20 cellular contexts compared by ENCODE assay signal in genomic region chr13:105436946-105437345, GRCh38. TPM values are rescaled to one million over a fixed set of nuclear protein-coding genes. Genes with fewer than 3 reads are reported as not detected.
DNase-seq lines count a peak whose midpoint lies in the region; ATAC-seq, FAIRE-seq and TF ChIP-seq lines count a peak whose summit lies in the region.
"Had no signal": no experiment of that assay in that cellular context is flagged by ENCODE, and none has a peak within 500 bp of the region (broad histone marks: within the 10 kb centered on the region; RNA-seq: fewer than 3 reads in every experiment).

No MANE protein-coding gene starts in this region.

- TF ChIP-seq POLR2A in H54 (IDR thresholded peaks at IDR 0.05; ENCODE audit: low read depth, low read length) = no peak
- TF ChIP-seq POLR2A in H1 (IDR thresholded peaks at IDR 0.05; ENCODE audit: control extremely low read depth in 1 of 2, low read depth in 2 of 2, low read length in 2 of 2) = no peak
- TF ChIP-seq POLR2A in gastrocnemius medialis (IDR thresholded peaks at IDR 0.05) = no peak

- H3K79me2 ChIP-seq in H1 (ENCODE audit: control insufficient read depth in 1 of 2, insufficient read depth in 2 of 2, low read length in 2 of 2) (no peaks in the 10 kb centered on the region), mesendoderm (ENCODE audit: control insufficient read depth, insufficient read depth, low read length) (no peaks in the 10 kb centered on the region)

- no peaks in the 10 kb centered on the region for H3K27me3 ChIP-seq in H1 (replicated peaks in 1 of 4; ENCODE audit: control insufficient read depth in 3 of 4, extremely low read depth in 1 of 4, insufficient read depth in 3 of 4, low read length in 3 of 4)
- no peaks in the 10 kb centered on the region for H3K27me3 ChIP-seq in mesendoderm (ENCODE audit: insufficient read depth, low read length, poor library complexity)
- H3K27me3 ChIP-seq in gastrocnemius medialis = no peaks in the 10 kb centered on the region
- no peaks in the 10 kb centered on the region for H3K27me3 ChIP-seq in WERI-Rb-1 (ENCODE audit: insufficient read depth, low read depth, severe bottlenecking)

- no peak overlapping the region for H3K14ac ChIP-seq in H1 (ENCODE audit: insufficient read length)

- H3K79me1 ChIP-seq in H1 (ENCODE audit: low read depth, low read length) = no peaks in the 10 kb centered on the region
- no peaks in the 10 kb centered on the region for H3K79me1 ChIP-seq in mesendoderm (ENCODE audit: low read length)

- H3K4me2 ChIP-seq in H1 (ENCODE audit: insufficient read depth in 1 of 2, low read depth in 2 of 2, low read length in 2 of 2) (no peak overlapping the region), mesendoderm (ENCODE audit: low read length) (no peak overlapping the region)

- H3K9ac ChIP-seq in H1 (replicated peaks in 1 of 4; ENCODE audit: extremely low read depth in 1 of 4, low read depth in 3 of 4, low read length in 3 of 4) = no peak overlapping the region
- no peak overlapping the region for H3K9ac ChIP-seq in mesendoderm (ENCODE audit: low read length)

- no peak for TF ChIP-seq CTCF in H1 (IDR thresholded peaks at IDR 0.05; ENCODE audit: control extremely low read depth in 1 of 3, insufficient read depth in 1 of 3, low read depth in 1 of 3, low read length in 3 of 3)
- TF ChIP-seq CTCF in gastrocnemius medialis (IDR thresholded peaks at IDR 0.05 in 4 of 5, conservative IDR thresholded peaks at IDR 0.05 in 1 of 5) = no peak
- no peak for TF ChIP-seq CTCF in WERI-Rb-1 (IDR thresholded peaks at IDR 0.05; ENCODE audit: low read depth, low read length)

- POLR2A ChIA-PET in H1 (lab: Charles Lee; ENCODE audit: partially characterized antibody) = no interaction called here

- H2BK120ac ChIP-seq in H1 (replicated peaks; ENCODE audit: low read depth, low read length) = no peak overlapping the region
- no peak overlapping the region for H2BK120ac ChIP-seq in mesendoderm (ENCODE audit: low read depth, low read length)

- no peak overlapping the region for H3K4ac ChIP-seq in H1 (replicated peaks; ENCODE audit: insufficient read length, low read depth, low read length)
- H3K4ac ChIP-seq in mesendoderm (ENCODE audit: low read depth, low read length) = no peak overlapping the region

- no peaks in the 10 kb centered on the region for H3K4me1 ChIP-seq in H1 (replicated peaks in 1 of 4; ENCODE audit: control insufficient read depth in 3 of 4, insufficient read depth in 4 of 4, low read length in 3 of 4)
- no peaks in the 10 kb centered on the region for H3K4me1 ChIP-seq in mesendoderm (ENCODE audit: control insufficient read depth, low read depth, low read length)
- no peaks in the 10 kb centered on the region for H3K4me1 ChIP-seq in gastrocnemius medialis

- in situ Hi-C loops in gastrocnemius medialis (cut with MboI; ENCODE audit: low sequenced_read_pairs in 4 of 4) = no loop called here

- no peak overlapping the region for H3K4me3 ChIP-seq in H1 (ENCODE audit: extremely low read depth in 1 of 4, insufficient read depth in 2 of 4, low read depth in 3 of 4, low read length in 4 of 4)
- no peak overlapping the region for H3K4me3 ChIP-seq in mesendoderm (ENCODE audit: low read length)
- H3K4me3 ChIP-seq in gastrocnemius medialis = no peak overlapping the region
- H3K4me3 ChIP-seq in WERI-Rb-1 (ENCODE audit: low read depth, low read length) = no peak overlapping the region

- ATAC-seq in gastrocnemius medialis = no peak

- no peak overlapping the region for H2BK20ac ChIP-seq in H1 (ENCODE audit: low read length)

- H4K5ac ChIP-seq in H1 (ENCODE audit: insufficient read length, low read depth, low read length) (no peak overlapping the region), mesendoderm (ENCODE audit: low read length) (no peak overlapping the region)

- CTCF ChIA-PET in H1 (lab: Charles Lee; ENCODE audit: partially characterized antibody) = interaction anchor here (0.7 to 1.5 kb wide), 2 partner anchors 8 to 26 kb away, joined by 3 read pairs; no protein-coding TSS in a partner anchor

- H3K27ac ChIP-seq in H1 (ENCODE audit: low read depth, low read length) (no peak overlapping the region), mesendoderm (ENCODE audit: low read depth, low read length) (no peak overlapping the region), gastrocnemius medialis (no peak overlapping the region), WERI-Rb-1 (no peak overlapping the region)
- H3K27ac ChIP-seq: C4-2B had no signal

- H2BK12ac ChIP-seq in H1 (ENCODE audit: low read depth, low read length) = no peak overlapping the region

- H3K36me3 ChIP-seq in H1 (ENCODE audit: control insufficient read depth in 2 of 4, insufficient read depth in 4 of 4, low read length in 3 of 4) = no peaks in the 10 kb centered on the region
- H3K36me3 ChIP-seq in mesendoderm (ENCODE audit: control insufficient read depth, insufficient read depth, low read length) = no peaks in the 10 kb centered on the region
- no peaks in the 10 kb centered on the region for H3K36me3 ChIP-seq in gastrocnemius medialis
- H3K36me3 ChIP-seq in WERI-Rb-1 = no peaks in the 10 kb centered on the region

- intact Hi-C loops in gastrocnemius medialis (cut with DNase I; ENCODE audit: low total_unique reads) = no loop called here

- FAIRE-seq in H54 (lab: Jason Lieb, UNC) = peak; percentile 71
- FAIRE-seq in H1 (lab: Jason Lieb, UNC) = no peak

- no peak overlapping the region for H3K56ac ChIP-seq in H1 (replicated peaks; ENCODE audit: insufficient read length, low read depth, low read length)
- no peak overlapping the region for H3K56ac ChIP-seq in mesendoderm (ENCODE audit: low read length)

- H3K23ac ChIP-seq in H1 (ENCODE audit: insufficient read length) (no peak overlapping the region), mesendoderm (ENCODE audit: low read length) (no peak overlapping the region)

- no peaks in the 10 kb centered on the region for H3K23me2 ChIP-seq in H1 (ENCODE audit: low read depth, low read length)

- no peaks in the 10 kb centered on the region for H4K20me1 ChIP-seq in H1 (replicated peaks in 1 of 2; ENCODE audit: control insufficient read depth in 1 of 2, insufficient read depth in 2 of 2, low read length in 2 of 2)

- DNase-seq in H54 (ENCODE audit: insufficient read length, low spot score) (no peak), OCI-M1 (lab: John Stamatoyannopoulos, UW) (peak; percentile 91), H1 (ENCODE audit: low read depth in 1 of 2, low spot score in 2 of 2) (no peak), mesendoderm (peak; percentile 87), gastrocnemius medialis (no peak), midbrain (lab: John Stamatoyannopoulos, UW) (no peak), GDM1 (lab: John Stamatoyannopoulos, UW) (no peak), WERI-Rb-1 (no peak)
- DNase-seq: DMS153; EL; H9; Karpas-422; MM.1S; NCI-H1092 treated with DMSO at 0.1 percent for 48 hours; NCI-H2081 treated with DMSO at 0.1 percent for 48 hours; NCI-H446; NK-92 treated with Interleukin-12 subunit alpha and Interleukin-12 subunit beta, amount 100 ng/mL, for 24 hours; RPMI8226 had no signal

- TF ChIP-seq RAD21 in H1 (IDR thresholded peaks at IDR 0.05 in 1 of 2, conservative IDR thresholded peaks at IDR 0.05 in 1 of 2; ENCODE audit: low read depth in 2 of 2, low read length in 2 of 2) = no peak

- H4K91ac ChIP-seq in H1 (replicated peaks; ENCODE audit: insufficient read length, low read length) = no peak overlapping the region

- 0 out of 2 replicates have a peak overlapping the region, but pooled peaks have one; percentile 45 for H2AFZ ChIP-seq in H1 (ENCODE audit: low read length)

- no peak for TF ChIP-seq EP300 in H1 (IDR thresholded peaks at IDR 0.05; ENCODE audit: borderline replicate concordance in 1 of 2, low read depth in 2 of 2, low read length in 2 of 2)

- H2BK5ac ChIP-seq in H1 (ENCODE audit: low read depth, low read length) (no peak overlapping the region), mesendoderm (ENCODE audit: low read length) (no peak overlapping the region)

- no peak overlapping the region for H2AK5ac ChIP-seq in H1 (ENCODE audit: low read depth, low read length)
- H2AK5ac ChIP-seq in mesendoderm (ENCODE audit: low read length) = no peak overlapping the region

- no peak overlapping the region for H2BK15ac ChIP-seq in H1 (ENCODE audit: low read length)
- no peak overlapping the region for H2BK15ac ChIP-seq in mesendoderm (replicated peaks; ENCODE audit: low read depth)

- H3K18ac ChIP-seq in H1 (ENCODE audit: extremely low read depth, low read length) (peak overlapping the region; percentile 20; the same call in 1 of the 2 replicates), mesendoderm (ENCODE audit: low read length) (no peak overlapping the region)

- H4K8ac ChIP-seq in H1 (ENCODE audit: extremely low read depth, insufficient read depth, low read length) = no peak overlapping the region
- no peak overlapping the region for H4K8ac ChIP-seq in mesendoderm (ENCODE audit: low read depth, low read length)

- H3K9me3 ChIP-seq in H1 (ENCODE audit: insufficient read depth in 2 of 2, low read depth in 1 of 2, low read length in 1 of 2) (no peaks in the 10 kb centered on the region), gastrocnemius medialis (no peaks in the 10 kb centered on the region), WERI-Rb-1 (ENCODE audit: severe bottlenecking) (no peaks in the 10 kb centered on the region)

TF ChIP-seq in H1, 55 proteins besides CTCF, POLR2A, EP300 and RAD21:
- no peak for TF ChIP-seq FOSL1 (IDR thresholded peaks at IDR 0.05; ENCODE audit: insufficient read depth, low read depth, low read length)
- TF ChIP-seq JUND (IDR thresholded peaks at IDR 0.05; ENCODE audit: low read length) = no peak
- no peak for TF ChIP-seq BCL11A (IDR thresholded peaks at IDR 0.05; ENCODE audit: low read depth in 2 of 2, low read length in 2 of 2)
- no peak for TF ChIP-seq SUZ12 (IDR thresholded peaks at IDR 0.05; ENCODE audit: low read length)

RNA-seq across cellular contexts. Expression of gene DAOA, which starts 28.9 kb away (rescaled TPM):
- total RNA-seq in H1 (2021; fragmentation: NEBNext Ultra II Directional; extraction: Animal tissue kit (Norgen Biotek cat#: 25700)) = not detected in 2 replicates
- not detected in 2 replicates for polyA plus RNA-seq in H1 (2011; rRNA removed)
- not detected for polyA plus RNA-seq in H1 (2011; cell fraction: cytosol; rRNA removed)
- not detected for polyA plus RNA-seq in H1 (2011; cell fraction: nucleus; rRNA removed)
- not detected in 4 replicates for polyA plus RNA-seq in H1 (2012, experiment 1 of 2)
- polyA plus RNA-seq in H1 (2012, experiment 2 of 2) = not detected
- not detected for polyA plus RNA-seq in H1 (2013, experiment 1 of 2)
- polyA plus RNA-seq in H1 (2013, experiment 2 of 2) = not detected
- polyA minus RNA-seq in H1 (2011; rRNA and poly(A)+ RNA removed) = not detected in 2 replicates
- not detected for polyA minus RNA-seq in H1 (2011; cell fraction: cytosol; rRNA and poly(A)+ RNA removed)
- polyA minus RNA-seq in H1 (2011; cell fraction: nucleus; rRNA and poly(A)+ RNA removed) = not detected
- polyA plus RNA-seq in mesendoderm (2013, experiment 1 of 2) = not detected
- not detected for polyA plus RNA-seq in mesendoderm (2013, experiment 2 of 2)
- total RNA-seq in gastrocnemius medialis = not detected
- total RNA-seq: H9, OCI-LY7 had no signal

Comparison
In these comparisons a context has a peak if more than half of its experiments do, and no peak if none do; other contexts are left out.
1. DNase-seq: peak in OCI-M1 (single experiment) and mesendoderm (single experiment); none in H54 (single experiment), H1 (0 of 2), gastrocnemius medialis (0 of 2), midbrain (single experiment), GDM1 (single experiment) and WERI-Rb-1 (single experiment).